In the genomic region with DNA sequence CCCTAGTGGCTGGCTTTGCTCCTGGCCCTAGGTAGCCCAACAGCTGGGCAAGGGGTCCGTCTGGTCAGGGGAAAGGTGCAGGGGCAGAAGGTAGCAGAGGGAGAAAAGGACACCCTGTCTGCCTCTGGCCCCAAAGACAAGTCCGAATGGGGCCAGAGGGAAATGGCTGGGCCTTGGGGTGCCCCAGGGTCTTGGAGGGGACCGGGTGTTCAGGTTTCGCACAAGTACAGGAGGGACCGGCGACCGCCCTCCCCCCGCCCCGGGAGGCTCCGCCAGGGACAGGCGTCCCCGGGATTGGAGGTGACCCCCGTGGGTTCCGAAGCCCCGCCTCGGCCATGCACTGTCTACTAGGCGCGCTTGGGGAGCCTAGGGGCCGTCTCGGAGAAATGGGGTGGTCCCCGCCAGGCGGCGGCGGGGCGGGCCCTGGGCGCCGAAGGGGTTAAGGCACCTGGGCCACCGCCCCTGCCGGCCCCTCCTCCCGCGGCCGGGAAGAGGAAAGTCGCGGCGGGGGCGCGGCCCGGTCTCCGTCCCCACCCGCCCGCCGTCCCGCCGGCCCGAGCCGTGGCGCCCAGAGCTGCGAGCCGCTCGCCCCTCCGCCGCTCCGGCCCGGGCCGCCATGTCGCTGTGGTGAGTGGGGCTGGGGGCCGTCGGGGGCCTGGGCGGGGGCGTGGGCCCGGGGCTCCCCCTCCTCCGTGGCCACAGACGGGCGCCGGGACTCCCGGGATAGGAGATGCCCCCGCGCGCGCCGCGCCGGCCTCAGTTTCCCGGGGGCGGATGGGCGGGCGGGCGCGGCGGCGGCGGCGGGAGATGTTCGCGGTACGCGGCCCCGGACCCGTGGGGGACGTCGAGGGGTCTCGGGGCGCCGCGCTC, we compare ENCODE assay signal across 8 cellular contexts. TPM values are rescaled to one million over a fixed set of nuclear protein-coding genes. Genes with fewer than 3 reads are reported as not detected.
DNase-seq lines count a peak whose midpoint lies in the region; ATAC-seq and TF ChIP-seq lines count a peak whose summit lies in the region.

A gene with protein sequence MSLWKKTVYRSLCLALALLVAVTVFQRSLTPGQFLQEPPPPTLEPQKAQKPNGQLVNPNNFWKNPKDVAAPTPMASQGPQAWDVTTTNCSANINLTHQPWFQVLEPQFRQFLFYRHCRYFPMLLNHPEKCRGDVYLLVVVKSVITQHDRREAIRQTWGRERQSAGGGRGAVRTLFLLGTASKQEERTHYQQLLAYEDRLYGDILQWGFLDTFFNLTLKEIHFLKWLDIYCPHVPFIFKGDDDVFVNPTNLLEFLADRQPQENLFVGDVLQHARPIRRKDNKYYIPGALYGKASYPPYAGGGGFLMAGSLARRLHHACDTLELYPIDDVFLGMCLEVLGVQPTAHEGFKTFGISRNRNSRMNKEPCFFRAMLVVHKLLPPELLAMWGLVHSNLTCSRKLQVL (plus strand): TSS at position 523 of the 870 bp plus-strand sequence. CDS start 94 bp downstream, at position 617.

- H3K27ac ChIP-seq in SK-N-SH (ENCODE audit: low read depth in 2 of 2, low read length in 1 of 2) (no peak within 1 kb of the TSS), thymus (ENCODE audit: low read depth) (peak within 1 kb of the TSS; percentile 3), MM.1S (ENCODE audit: low read length) (no peak within 1 kb of the TSS)

- H3K9me3 ChIP-seq in SK-N-SH (no peaks in the 10 kb centered on the region), thymus (ENCODE audit: control insufficient read depth) (no peaks in the 10 kb centered on the region), MM.1S (replicated peaks; ENCODE audit: insufficient read depth, low read length) (no peaks in the 10 kb centered on the region)

- H3K4me2 ChIP-seq in SK-N-SH (no peak within 1 kb of the TSS), MM.1S (ENCODE audit: low read depth, low read length) (no peak within 1 kb of the TSS)

- H3K79me2 ChIP-seq in SK-N-SH (ENCODE audit: insufficient read depth): no peaks in the 10 kb centered on the region
- H3K79me2 ChIP-seq in MM.1S (ENCODE audit: low read length): no peaks in the 10 kb centered on the region

- 95% methylated on average over 4 of the region's 95 CpGs for WGBS in SK-N-SH (ENCODE audit: low lambda C conversion rate)
- 7% methylated on average over 95 of the region's 95 CpGs for WGBS in thymus

- H3K4me1 ChIP-seq in SK-N-SH (ENCODE audit: control insufficient read depth in 1 of 2, insufficient read depth in 2 of 2, low read depth in 1 of 2, low read length in 1 of 2) (peaks cover 0 to 34% of the 10 kb centered on the region in 2 experiments; a peak in 1 of 4 replicates), thymus (ENCODE audit: control insufficient read depth, insufficient read depth, low read length) (no peaks in the 10 kb centered on the region), MM.1S (ENCODE audit: low read length) (no peaks in the 10 kb centered on the region)

- DNase-seq in SK-N-SH: peak; percentile 80
- no peak for DNase-seq in activated CD8-positive, alpha-beta T cell treated with anti-CD3 and anti-CD28 coated beads, Interleukin-2, amount 10 ng/mL, durations not matched to agents 7 days and 5 days
- DNase-seq in immature natural killer cell: peak; percentile 64 to 74 (median 70)
- DNase-seq in NCI-H1436 (lab: John Stamatoyannopoulos, UW): no peak
- DNase-seq in activated CD4-positive, alpha-beta T cell treated with anti-CD3 and anti-CD28 coated beads for 48 hours: no peak
- DNase-seq in MM.1S: no peak

- POLR2A ChIA-PET in SK-N-SH (lab: Yijun Ruan, JAX): interaction anchor here (1.0 kb wide), 1 partner anchor 68 kb away, joined by 3 read pairs; no protein-coding TSS in a partner anchor
- POLR2A ChIA-PET in activated CD8-positive, alpha-beta T cell treated with anti-CD3 and anti-CD28 coated beads, Interleukin-2, amount 10 ng/mL, durations not matched to agents 7 days and 5 days (lab: Charles Lee): no interaction called here

- no peaks in the 10 kb centered on the region for H3K9me3 Mint-ChIP-seq in activated CD8-positive, alpha-beta T cell treated with anti-CD3 and anti-CD28 coated beads, Interleukin-2, amount 10 ng/mL, durations not matched to agents 7 days and 5 days (ENCODE audit: insufficient read depth)
- H3K9me3 Mint-ChIP-seq in immature natural killer cell: no peaks in the 10 kb centered on the region

- peak within 1 kb of the TSS; percentile 95 for H3K27ac Mint-ChIP-seq in activated CD8-positive, alpha-beta T cell treated with anti-CD3 and anti-CD28 coated beads, Interleukin-2, amount 10 ng/mL, durations not matched to agents 7 days and 5 days
- H3K27ac Mint-ChIP-seq in immature natural killer cell: peak within 1 kb of the TSS; percentile 99 to 100 (median 100)

- no peaks in the 10 kb centered on the region for H3K36me3 ChIP-seq in SK-N-SH (replicated peaks in 1 of 2; ENCODE audit: control insufficient read depth in 1 of 2, insufficient read depth in 2 of 2, low read length in 1 of 2)
- H3K36me3 ChIP-seq in thymus (ENCODE audit: control insufficient read depth, insufficient read depth): no peaks in the 10 kb centered on the region
- H3K36me3 ChIP-seq in MM.1S (replicated peaks; ENCODE audit: insufficient read depth, low read length): no peaks in the 10 kb centered on the region

- H2AFZ ChIP-seq in SK-N-SH (ENCODE audit: low read depth): no peak within 1 kb of the TSS
- no peak within 1 kb of the TSS for H2AFZ ChIP-seq in MM.1S (ENCODE audit: low read length)

- H3K4me1 Mint-ChIP-seq in activated CD8-positive, alpha-beta T cell treated with anti-CD3 and anti-CD28 coated beads, Interleukin-2, amount 10 ng/mL, durations not matched to agents 7 days and 5 days (ENCODE audit: low read depth): peaks cover 38% of the 10 kb centered on the region
- H3K4me1 Mint-ChIP-seq in immature natural killer cell: peaks cover 67 to 75% of the 10 kb centered on the region in 2 donors

- no peak for ATAC-seq in SK-N-SH treated with all-trans-retinoic acid at 6 μM for 48 hours
- ATAC-seq in activated CD8-positive, alpha-beta T cell treated with anti-CD3 and anti-CD28 coated beads, Interleukin-2, amount 10 ng/mL, durations not matched to agents 7 days and 5 days: no peak

- no peaks in the 10 kb centered on the region for H3F3A ChIP-seq in SK-N-SH (replicated peaks; ENCODE audit: insufficient read depth)
- no peaks in the 10 kb centered on the region for H3F3A ChIP-seq in MM.1S (ENCODE audit: insufficient read depth, low read length)

- H3K4me3 ChIP-seq in SK-N-SH (ENCODE audit: low read depth in 2 of 2, low read length in 1 of 2): peak within 1 kb of the TSS in 1 of 2 experiments; percentile 30; a peak in 2 of 4 replicates
- peak within 1 kb of the TSS; percentile 50 for H3K4me3 ChIP-seq in thymus (ENCODE audit: low read length)
- H3K4me3 ChIP-seq in MM.1S (ENCODE audit: low read length): no peak within 1 kb of the TSS

- H4K20me1 ChIP-seq in SK-N-SH (ENCODE audit: insufficient read depth): no peaks in the 10 kb centered on the region
- no peaks in the 10 kb centered on the region for H4K20me1 ChIP-seq in MM.1S (ENCODE audit: insufficient read depth, low read length)

- H3K27me3 ChIP-seq in SK-N-SH (ENCODE audit: insufficient read depth) (no peaks in the 10 kb centered on the region), thymus (ENCODE audit: control insufficient read depth, insufficient read depth) (peaks cover 28% of the 10 kb centered on the region), MM.1S (replicated peaks; ENCODE audit: insufficient read depth, low read length) (peaks cover 7% of the 10 kb centered on the region; the same call in 1 of the 2 replicates)

- H3K9ac ChIP-seq in SK-N-SH (no peak within 1 kb of the TSS), MM.1S (ENCODE audit: low read length) (no peak within 1 kb of the TSS)

- CTCF ChIA-PET in SK-N-SH (lab: Yijun Ruan, JAX): interaction anchor here (0.7 to 4.7 kb wide), 9 partner anchors 10 to 98 kb away, joined by 3 to 45 read pairs (median 3); no protein-coding TSS in a partner anchor
- CTCF ChIA-PET in activated CD8-positive, alpha-beta T cell treated with anti-CD3 and anti-CD28 coated beads, Interleukin-2, amount 10 ng/mL, durations not matched to agents 7 days and 5 days (lab: Charles Lee): interaction anchor here (1.3 to 4.4 kb wide), 3 partner anchors 11 to 291 kb away, joined by 4 to 26 read pairs (median 19); no protein-coding TSS in a partner anchor

- H3K4me3 Mint-ChIP-seq in activated CD8-positive, alpha-beta T cell treated with anti-CD3 and anti-CD28 coated beads, Interleukin-2, amount 10 ng/mL, durations not matched to agents 7 days and 5 days: peak within 1 kb of the TSS; percentile 48
- H3K4me3 Mint-ChIP-seq in immature natural killer cell: peak within 1 kb of the TSS; percentile 93 to 98 (median 96)

- H3K9me2 ChIP-seq in SK-N-SH (no peaks in the 10 kb centered on the region), MM.1S (replicated peaks; ENCODE audit: insufficient read depth, low read length) (no peaks in the 10 kb centered on the region)

- no peak for TF ChIP-seq RAD21 in SK-N-SH (IDR thresholded peaks at IDR 0.05; ENCODE audit: low read length)

- H3K36me3 Mint-ChIP-seq in activated CD8-positive, alpha-beta T cell treated with anti-CD3 and anti-CD28 coated beads, Interleukin-2, amount 10 ng/mL, durations not matched to agents 7 days and 5 days (ENCODE audit: low read depth): peaks cover 11% of the 10 kb centered on the region
- no peaks in the 10 kb centered on the region for H3K36me3 Mint-ChIP-seq in immature natural killer cell

- H3K27me3 Mint-ChIP-seq in activated CD8-positive, alpha-beta T cell treated with anti-CD3 and anti-CD28 coated beads, Interleukin-2, amount 10 ng/mL, durations not matched to agents 7 days and 5 days (ENCODE audit: low read depth): peaks cover 16% of the 10 kb centered on the region
- peaks cover 28 to 41% (median 37%) of the 10 kb centered on the region in 3 donors for H3K27me3 Mint-ChIP-seq in immature natural killer cell (ENCODE audit: low read depth in 3 of 3)

- no peak for TF ChIP-seq EP300 in SK-N-SH (IDR thresholded peaks at IDR 0.05; ENCODE audit: borderline replicate concordance in 1 of 2, low read depth in 1 of 2, low read length in 1 of 2)

- no peak for TF ChIP-seq CTCF in SK-N-SH (IDR thresholded peaks at IDR 0.05)
- TF ChIP-seq CTCF in MM.1S (IDR thresholded peaks at IDR 0.05; ENCODE audit: low read length): no peak

TF ChIP-seq in SK-N-SH, 30 proteins besides CTCF, POLR2A, EP300 and RAD21 (continues in another document):
- no peak for TF ChIP-seq EZH2phosphoT487 (IDR thresholded peaks at IDR 0.05; ENCODE audit: borderline replicate concordance, low read depth)
- TF ChIP-seq NRF1 (IDR thresholded peaks at IDR 0.05; ENCODE audit: low read depth, low read length): no peak

RNA-seq across cellular contexts. Expression of the gene that starts here (rescaled TPM):
- polyA plus RNA-seq in SK-N-SH (2012; rRNA removed) (0.05 and 0.12 TPM in 2 replicates), immature natural killer cell (1 to 10 TPM; 5.8 to 8.9 (median 7.8) TPM), thymus (1.8 TPM)
- polyA plus RNA-seq in SK-N-SH (2012; cell fraction: cytosol; rRNA removed): 0.04 TPM in 2 replicates
- polyA plus RNA-seq in SK-N-SH (2012; cell fraction: nucleus; rRNA removed): 0.19 and 0.30 TPM in 2 replicates
- under 1 TPM; 0.26 to 0.34 TPM for total RNA-seq in activated CD8-positive, alpha-beta T cell treated with anti-CD3 and anti-CD28 coated beads, Interleukin-2, amount 10 ng/mL, durations not matched to agents 7 days and 5 days

Comparison
In these comparisons a context has a peak if more than half of its experiments do, and no peak if none do; other contexts are left out.
1. Peak in DNase-seq in SK-N-SH; RNA of the gene not detected or under 1 TPM.
2. DNase-seq: peak in immature natural killer cell (3 of 3); none in activated CD8-positive, alpha-beta T cell treated with anti-CD3 and anti-CD28 coated beads, Interleukin-2, amount 10 ng/mL, durations not matched to agents 7 days and 5 days (single experiment), NCI-H1436 (single experiment), activated CD4-positive, alpha-beta T cell treated with anti-CD3 and anti-CD28 coated beads for 48 hours (single experiment) and MM.1S (single experiment).